In the genomic region with DNA sequence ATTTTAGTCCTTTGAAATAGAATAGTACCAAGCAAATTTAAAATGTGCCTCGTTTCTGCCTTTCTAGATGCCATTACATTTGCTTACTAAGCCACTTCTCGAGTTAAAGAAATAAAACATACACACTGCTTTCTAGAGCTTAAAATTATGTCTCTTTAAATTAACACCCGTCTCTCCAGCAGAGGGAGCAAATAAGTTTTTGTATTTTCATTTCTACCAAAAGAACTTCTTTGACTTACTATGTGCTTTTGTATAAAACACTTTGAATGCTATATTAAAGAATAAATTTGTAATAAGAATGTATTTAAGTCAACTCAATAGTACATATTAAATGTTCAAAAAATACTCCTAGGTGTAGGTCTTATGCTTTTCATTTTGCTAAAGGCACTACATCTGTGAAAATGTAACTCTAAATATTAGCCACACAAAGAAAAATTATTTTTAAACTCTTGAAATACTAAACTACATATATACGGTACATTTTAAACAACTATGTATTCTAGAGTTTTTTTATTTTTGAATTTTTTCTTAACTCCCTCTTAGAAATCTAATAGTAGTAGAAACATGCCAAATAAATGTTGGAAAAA, we compare ENCODE assay signal across 8 cellular contexts.
DNase-seq lines count a peak whose midpoint lies in the region; ATAC-seq and TF ChIP-seq lines count a peak whose summit lies in the region.

No MANE protein-coding gene starts in this region.

- peaks cover 14% of the 10 kb centered on the region for H3K4me1 ChIP-seq in neural progenitor cell
- H3K4me1 ChIP-seq in osteoblast (ENCODE audit: insufficient read depth, low read length), result no peaks in the 10 kb centered on the region

- H3K4me2 ChIP-seq in neural progenitor cell (no peak overlapping the region), osteoblast (ENCODE audit: insufficient read depth, low read length) (no peak overlapping the region)

- H3K27ac ChIP-seq in neural progenitor cell, result no peak overlapping the region
- H3K27ac ChIP-seq in osteoblast (ENCODE audit: low read depth, low read length), result no peak overlapping the region

- H3K27me3 Mint-ChIP-seq in neural progenitor cell (ENCODE audit: insufficient read depth, low read depth), result no peaks in the 10 kb centered on the region

- H3K4me1 Mint-ChIP-seq in neural progenitor cell, result peaks cover 5% of the 10 kb centered on the region

- DNase-seq in DMS 273 (lab: John Stamatoyannopoulos, UW; ENCODE audit: unreplicated experiment) (peak; percentile 22), DMS 273 treated with DMSO at 0.1 percent for 48 hours (lab: John Stamatoyannopoulos, UW) (no peak), M059J (ENCODE audit: low read depth) (peak; percentile 0), astrocyte of the hippocampus (ENCODE audit: low read depth, low spot score) (peak; percentile 25), neural progenitor cell (ENCODE audit: low spot score) (peak; percentile 16), osteoblast (ENCODE audit: insufficient read length, low spot score, missing footprints) (no peak)
- no peak for DNase-seq in stimulated activated CD8-positive, alpha-beta memory T cell treated with anti-CD3 and anti-CD28 coated beads, Interleukin-4, amount 100 ng/mL, for 48 hours

- H3K9ac ChIP-seq in neural progenitor cell, result no peak overlapping the region

- no peaks in the 10 kb centered on the region for H3K27me3 ChIP-seq in neural progenitor cell
- no peaks in the 10 kb centered on the region for H3K27me3 ChIP-seq in osteoblast (ENCODE audit: insufficient read depth, low read length)

- H3K36me3 Mint-ChIP-seq in neural progenitor cell, result peaks cover 3% of the 10 kb centered on the region

- no peak overlapping the region for H3K4me3 ChIP-seq in neural progenitor cell
- H3K4me3 ChIP-seq in osteoblast (ENCODE audit: insufficient read depth, low read length), result no peak overlapping the region

- H3K4me3 Mint-ChIP-seq in neural progenitor cell, result no peak overlapping the region

- H3K9me3 ChIP-seq in neural progenitor cell (ENCODE audit: low read depth) (no peaks in the 10 kb centered on the region), osteoblast (ENCODE audit: low read depth, low read length) (peaks cover 3% of the 10 kb centered on the region)

- ATAC-seq in HG03139 (IDR thresholded peaks at IDR 0.05; ENCODE audit: unreplicated experiment), result no peak

- H3K36me3 ChIP-seq in neural progenitor cell (no peaks in the 10 kb centered on the region), osteoblast (ENCODE audit: insufficient read depth, low read length) (no peaks in the 10 kb centered on the region)

- H3F3A ChIP-seq in neural progenitor cell (ENCODE audit: low read depth), result no peaks in the 10 kb centered on the region

- H3K79me2 ChIP-seq in neural progenitor cell (ENCODE audit: low read depth) (no peaks in the 10 kb centered on the region), osteoblast (ENCODE audit: insufficient read depth, low read length) (no peaks in the 10 kb centered on the region)

- H4K20me1 ChIP-seq in neural progenitor cell (ENCODE audit: low read depth), result no peaks in the 10 kb centered on the region
- no peaks in the 10 kb centered on the region for H4K20me1 ChIP-seq in osteoblast (ENCODE audit: insufficient read depth, low read length)

- H3K9me3 Mint-ChIP-seq in neural progenitor cell, result peaks cover 7% of the 10 kb centered on the region

- TF ChIP-seq CTCF in neural progenitor cell (IDR thresholded peaks at IDR 0.05) (peak; percentile 64), osteoblast (IDR thresholded peaks at IDR 0.05; ENCODE audit: extremely low read depth, low read depth, low read length) (no peak)

- H3K27ac Mint-ChIP-seq in neural progenitor cell, result no peak overlapping the region

- H2AFZ ChIP-seq in neural progenitor cell (replicated peaks) (no peak overlapping the region), osteoblast (ENCODE audit: low read length) (no peak overlapping the region)

Comparison
In these comparisons a context has a peak if more than half of its experiments do, and no peak if none do; other contexts are left out.
1. DNase-seq: peak in DMS 273 (single experiment), M059J (single experiment), astrocyte of the hippocampus (single experiment) and neural progenitor cell (single experiment); none in DMS 273 treated with DMSO at 0.1 percent for 48 hours (single experiment), osteoblast (single experiment) and stimulated activated CD8-positive, alpha-beta memory T cell treated with anti-CD3 and anti-CD28 coated beads, Interleukin-4, amount 100 ng/mL, for 48 hours (single experiment).